8 cellular contexts compared by ENCODE assay signal in genomic region chr5:139459451-139459934, GRCh38. TPM values are rescaled to one million over a fixed set of nuclear protein-coding genes. Genes with fewer than 3 reads are reported as not detected.
DNase-seq lines count a peak whose midpoint lies in the region; ATAC-seq and TF ChIP-seq lines count a peak whose summit lies in the region.

No MANE protein-coding gene starts in this region.

- peak overlapping the region; percentile 38 for H3K4me3 Mint-ChIP-seq in activated T-cell treated with anti-CD3 and anti-CD28 coated beads, Interleukin-2, amount 50 U/mL, for 24 hours

- no peak for DNase-seq in activated T-cell treated with anti-CD3 and anti-CD28 coated beads, Interleukin-2, amount 50 U/mL, for 24 hours
- DNase-seq in activated T-cell treated with anti-CD3 and anti-CD28 coated beads for 4 hours (no peak), NCI-H146 treated with DMSO at 0.1 percent for 48 hours (lab: John Stamatoyannopoulos, UW; ENCODE audit: unreplicated experiment) (peak; percentile 22), cardiac septum (ENCODE audit: low spot score) (peak; percentile 86), transverse colon (no peak), KBM-7 (no peak)

- WGBS in transverse colon (ENCODE audit: low coverage in 1 of 2), 2 donors: 39% methylated on average over 8 of the region's 8 CpGs; no CpG with 5 or more reads in 1 of the 2 donors

- no peak for TF ChIP-seq CTCF in transverse colon (IDR thresholded peaks at IDR 0.05)

- H3K9me3 ChIP-seq in transverse colon: no peaks in the 10 kb centered on the region

- peaks cover 66% of the 10 kb centered on the region for H3K4me1 Mint-ChIP-seq in activated T-cell treated with anti-CD3 and anti-CD28 coated beads, Interleukin-2, amount 50 U/mL, for 24 hours (ENCODE audit: low read depth)

- H3K27ac Mint-ChIP-seq in activated T-cell treated with anti-CD3 and anti-CD28 coated beads, Interleukin-2, amount 50 U/mL, for 24 hours: peak overlapping the region; percentile 91

- peak overlapping the region; percentile 38 to 55 (median 52) for H3K27ac ChIP-seq in transverse colon

- intact Hi-C loops in cardiac septum (cut with DNase I): no loop called here
- intact Hi-C loops in transverse colon (cut with DNase I; ENCODE audit: low total_unique reads): no loop called here

- peaks cover 0 to 19% (median 9%) of the 10 kb centered on the region in 4 donors for H3K4me1 ChIP-seq in transverse colon

- H3K4me3 ChIP-seq in transverse colon: no peak overlapping the region

- no peak for TF ChIP-seq POLR2A in transverse colon (IDR thresholded peaks at IDR 0.05)

- H3K36me3 Mint-ChIP-seq in activated T-cell treated with anti-CD3 and anti-CD28 coated beads, Interleukin-2, amount 50 U/mL, for 24 hours (ENCODE audit: low read depth): no peaks in the 10 kb centered on the region

- in situ Hi-C loops in transverse colon (cut with MboI; ENCODE audit: low pct_ligation_motif_present in 1 of 4, low pct_unique_long_range_greater_than_20kb in 1 of 4, low sequenced_read_pairs in 3 of 4) (no loop called here), KBM-7 (cut with MboI; ENCODE audit: low pct_unique_long_range_greater_than_20kb, low sequenced_read_pairs) (no loop called here)

- H3K27me3 Mint-ChIP-seq in activated T-cell treated with anti-CD3 and anti-CD28 coated beads, Interleukin-2, amount 50 U/mL, for 24 hours: no peaks in the 10 kb centered on the region

- H3K27me3 ChIP-seq in transverse colon: no peaks in the 10 kb centered on the region

- no peaks in the 10 kb centered on the region for H3K9me3 Mint-ChIP-seq in activated T-cell treated with anti-CD3 and anti-CD28 coated beads, Interleukin-2, amount 50 U/mL, for 24 hours

- no peaks in the 10 kb centered on the region for H3K36me3 ChIP-seq in transverse colon

- ATAC-seq in GM19351 (IDR thresholded peaks at IDR 0.05; ENCODE audit: unreplicated experiment) (no peak), GM21717 (IDR thresholded peaks at IDR 0.05; ENCODE audit: unreplicated experiment) (no peak)

- no peak for TF ChIP-seq EP300 in transverse colon (IDR thresholded peaks at IDR 0.05; ENCODE audit: low read depth)

RNA-seq across cellular contexts. Expression of gene ECSCR, which starts 3.0 kb away (rescaled TPM):
- total RNA-seq in cardiac septum (20.1 TPM), transverse colon (1 to 10 TPM in 3 of 4 donors, not detected in 1; 2.2 to 4.8 (median 3.6) TPM)

RNA-seq across cellular contexts. Expression of gene SMIM33, which starts 11.3 kb away (rescaled TPM):
- total RNA-seq in cardiac septum (not detected), transverse colon (under 1 TPM in 2 of 4 donors, not detected in 2; 0.55 to 0.64 TPM)

RNA-seq across cellular contexts. Expression of gene DNAJC18, which starts 20.2 kb away (rescaled TPM):
- total RNA-seq in cardiac septum (20.3 TPM), transverse colon (1 to 10 TPM in 3 of 4 donors, under 1 TPM in 1; 0.37 to 3.8 (median 3.2) TPM)

RNA-seq across cellular contexts. Expression of gene STING1, which starts 23.1 kb away (rescaled TPM):
- 85.3 TPM for total RNA-seq in cardiac septum
- total RNA-seq in transverse colon: 10 to 100 TPM; 12.2 to 51.5 (median 19.1) TPM

RNA-seq across cellular contexts. Expression of gene SPATA24, which starts 55.6 kb away (rescaled TPM):
- total RNA-seq in cardiac septum (12.4 TPM), transverse colon (1 to 10 TPM in 2 of 4 donors, not detected in 2; 3.0 TPM)

Comparison
In these comparisons a context has a peak if more than half of its experiments do, and no peak if none do; other contexts are left out.
1. DNase-seq: peak in NCI-H146 treated with DMSO at 0.1 percent for 48 hours (single experiment) and cardiac septum (single experiment); none in activated T-cell treated with anti-CD3 and anti-CD28 coated beads, Interleukin-2, amount 50 U/mL, for 24 hours (single experiment), activated T-cell treated with anti-CD3 and anti-CD28 coated beads for 4 hours (single experiment), transverse colon (single experiment) and KBM-7 (single experiment).